21 cellular contexts compared by ENCODE assay signal in the genomic region with DNA sequence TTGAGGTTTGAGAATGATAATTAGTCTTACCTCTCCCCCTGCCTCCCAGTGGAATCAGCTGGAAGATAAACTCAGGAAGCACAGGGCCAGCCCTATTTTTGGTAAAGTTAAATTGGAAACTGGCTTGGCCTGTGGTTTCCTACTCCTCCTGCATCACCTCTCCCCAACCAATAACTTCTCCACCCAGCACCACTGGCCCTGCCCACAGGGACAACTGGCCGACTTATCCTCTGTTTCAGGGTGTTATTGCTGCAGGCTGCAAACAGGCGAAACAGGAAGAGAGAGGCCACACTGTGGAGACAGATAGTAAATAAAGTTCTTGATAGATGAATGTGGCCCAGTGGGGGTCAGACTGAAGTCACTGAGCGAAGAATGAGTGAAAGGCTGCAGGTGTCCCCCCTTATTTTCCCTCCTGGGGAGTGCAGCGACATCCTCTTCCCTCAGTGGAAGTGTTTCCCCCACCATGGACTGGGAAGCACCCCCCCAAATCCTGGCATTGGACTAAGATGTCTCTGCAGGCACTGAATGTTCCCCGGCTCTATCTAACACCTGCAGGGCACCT. TPM values are rescaled to one million over a fixed set of nuclear protein-coding genes. Genes with fewer than 3 reads are reported as not detected.
DNase-seq lines count a peak whose midpoint lies in the region; ATAC-seq and TF ChIP-seq lines count a peak whose summit lies in the region.
"Had no signal": no experiment of that assay in that cellular context is flagged by ENCODE, and none has a peak within 500 bp of the region (broad histone marks: within the 10 kb centered on the region; RNA-seq: fewer than 3 reads in every experiment).

No MANE protein-coding gene starts in this region.

- CTCF ChIA-PET in naive thymus-derived CD4-positive, alpha-beta T cell (lab: Charles Lee) = no interaction called here

- peaks cover 15% of the 10 kb centered on the region for H3K4me1 Mint-ChIP-seq in T-helper 1 cell treated with Interleukin-12 subunit alpha and Interleukin-12 subunit beta and Interleukin-4 antibody, amounts not matched to agents 30 μg/mL and 1 μg/mL, for 36 hours (ENCODE audit: low read depth)
- peaks cover 16% of the 10 kb centered on the region for H3K4me1 Mint-ChIP-seq in GM23338
- H3K4me1 Mint-ChIP-seq in central memory CD8-positive, alpha-beta T cell = no peaks in the 10 kb centered on the region
- H3K4me1 Mint-ChIP-seq in naive thymus-derived CD4-positive, alpha-beta T cell = peaks cover 0 to 16% (median 0%) of the 10 kb centered on the region in 7 donors

- H3F3A ChIP-seq in GM23338 (replicated peaks; ENCODE audit: low read depth) = no peaks in the 10 kb centered on the region

- H3K36me3 Mint-ChIP-seq in T-helper 1 cell treated with Interleukin-12 subunit alpha and Interleukin-12 subunit beta and Interleukin-4 antibody, amounts not matched to agents 30 μg/mL and 1 μg/mL, for 36 hours (ENCODE audit: low read depth) = peaks cover 9% of the 10 kb centered on the region
- peaks cover 19% of the 10 kb centered on the region for H3K36me3 Mint-ChIP-seq in GM23338 (ENCODE audit: low read depth)
- H3K36me3 Mint-ChIP-seq in central memory CD8-positive, alpha-beta T cell (ENCODE audit: insufficient read depth) = peaks cover 1% of the 10 kb centered on the region
- H3K36me3 Mint-ChIP-seq in naive thymus-derived CD4-positive, alpha-beta T cell = peaks cover 8 to 73% (median 29%) of the 10 kb centered on the region in 5 donors

- H3K27ac Mint-ChIP-seq in T-helper 1 cell treated with Interleukin-12 subunit alpha and Interleukin-12 subunit beta and Interleukin-4 antibody, amounts not matched to agents 30 μg/mL and 1 μg/mL, for 36 hours = peak overlapping the region; percentile 39
- no peak overlapping the region for H3K27ac Mint-ChIP-seq in GM23338
- peak overlapping the region; percentile 5 for H3K27ac Mint-ChIP-seq in central memory CD8-positive, alpha-beta T cell (ENCODE audit: low read depth)
- H3K27ac Mint-ChIP-seq in naive thymus-derived CD4-positive, alpha-beta T cell = peak overlapping the region in 1 of 9 donors; percentile 66
- H3K27ac Mint-ChIP-seq: HFFc6 had no signal

- no peak for TF ChIP-seq CTCF in GM23338 (conservative IDR thresholded peaks at IDR 0.05; ENCODE audit: low read depth in 2 of 2)

- intact Hi-C loops in naive thymus-derived CD4-positive, alpha-beta T cell (cut with micrococcal nuclease) = no loop called here

- no peaks in the 10 kb centered on the region for H3K27me3 Mint-ChIP-seq in T-helper 1 cell treated with Interleukin-12 subunit alpha and Interleukin-12 subunit beta and Interleukin-4 antibody, amounts not matched to agents 30 μg/mL and 1 μg/mL, for 36 hours (ENCODE audit: low read depth)
- peaks cover 15% of the 10 kb centered on the region for H3K27me3 Mint-ChIP-seq in GM23338 (ENCODE audit: insufficient read depth, low read depth, poor library complexity)
- H3K27me3 Mint-ChIP-seq in central memory CD8-positive, alpha-beta T cell = no peaks in the 10 kb centered on the region
- no peaks in the 10 kb centered on the region for H3K27me3 Mint-ChIP-seq in naive thymus-derived CD4-positive, alpha-beta T cell
- H3K27me3 Mint-ChIP-seq: CD4-positive, CD25-positive, alpha-beta regulatory T cell had no signal

- ATAC-seq in GM23338 = peak; percentile 32; the same call in 2 of the 3 replicates
- no peak for ATAC-seq in central memory CD8-positive, alpha-beta T cell (replicated peaks; ENCODE audit: extremely low read depth, poor library complexity, severe bottlenecking)
- ATAC-seq in naive thymus-derived CD4-positive, alpha-beta T cell = peak; percentile 52
- ATAC-seq in HG03442 (IDR thresholded peaks at IDR 0.05; ENCODE audit: unreplicated experiment) = no peak
- ATAC-seq in GM21447 (IDR thresholded peaks at IDR 0.05; ENCODE audit: unreplicated experiment) = no peak
- ATAC-seq: GM12878 had no signal

- no peaks in the 10 kb centered on the region for H3K79me2 ChIP-seq in GM23338 (replicated peaks; ENCODE audit: insufficient read depth)

- H3K9me3 Mint-ChIP-seq in T-helper 1 cell treated with Interleukin-12 subunit alpha and Interleukin-12 subunit beta and Interleukin-4 antibody, amounts not matched to agents 30 μg/mL and 1 μg/mL, for 36 hours = no peaks in the 10 kb centered on the region
- no peaks in the 10 kb centered on the region for H3K9me3 Mint-ChIP-seq in GM23338
- H3K9me3 Mint-ChIP-seq in central memory CD8-positive, alpha-beta T cell = no peaks in the 10 kb centered on the region
- no peaks in the 10 kb centered on the region for H3K9me3 Mint-ChIP-seq in naive thymus-derived CD4-positive, alpha-beta T cell
- H3K9me3 Mint-ChIP-seq: HFFc6 had no signal

- no peaks in the 10 kb centered on the region for H3K4me1 ChIP-seq in GM23338 (ENCODE audit: insufficient read depth)
- no peaks in the 10 kb centered on the region for H3K4me1 ChIP-seq in naive thymus-derived CD4-positive, alpha-beta T cell (ENCODE audit: control insufficient read depth in 2 of 2, insufficient read depth in 2 of 2, low read length in 2 of 2)
- H3K4me1 ChIP-seq: ascending aorta, colonic mucosa had no signal

- H4K20me1 ChIP-seq in GM23338 (replicated peaks; ENCODE audit: insufficient read depth) = no peaks in the 10 kb centered on the region; the same call in none of the 2 replicates

- no peaks in the 10 kb centered on the region for H3K9me2 ChIP-seq in GM23338 (ENCODE audit: insufficient read depth)

- no peak overlapping the region for H3K4me3 Mint-ChIP-seq in T-helper 1 cell treated with Interleukin-12 subunit alpha and Interleukin-12 subunit beta and Interleukin-4 antibody, amounts not matched to agents 30 μg/mL and 1 μg/mL, for 36 hours
- H3K4me3 Mint-ChIP-seq in GM23338 = no peak overlapping the region
- no peak overlapping the region for H3K4me3 Mint-ChIP-seq in central memory CD8-positive, alpha-beta T cell
- H3K4me3 Mint-ChIP-seq in naive thymus-derived CD4-positive, alpha-beta T cell = no peak overlapping the region
- H3K4me3 Mint-ChIP-seq: CD4-positive, CD25-positive, alpha-beta regulatory T cell; HFFc6 had no signal

- H3K9me3 ChIP-seq in naive thymus-derived CD4-positive, alpha-beta T cell (ENCODE audit: control insufficient read depth in 2 of 3, low read length in 3 of 3) = no peaks in the 10 kb centered on the region
- H3K9me3 ChIP-seq: ascending aorta, colonic mucosa had no signal

- POLR2A ChIA-PET in naive thymus-derived CD4-positive, alpha-beta T cell (lab: Charles Lee) = no interaction called here

- H3K27ac ChIP-seq in GM23338 (ENCODE audit: low read depth) = no peak overlapping the region
- H3K27ac ChIP-seq in naive thymus-derived CD4-positive, alpha-beta T cell (ENCODE audit: low read depth, low read length) = no peak overlapping the region
- H3K27ac ChIP-seq: ascending aorta, colonic mucosa, epithelial cell of prostate, skin epidermis had no signal

- peaks cover 10% of the 10 kb centered on the region; the same call in 1 of the 2 replicates for H3K36me3 ChIP-seq in GM23338 (ENCODE audit: insufficient read depth)
- H3K36me3 ChIP-seq in naive thymus-derived CD4-positive, alpha-beta T cell (ENCODE audit: control insufficient read depth in 2 of 3, insufficient read depth in 3 of 3, low read length in 3 of 3) = peaks cover 0 to 19% (median 0%) of the 10 kb centered on the region in 3 experiments

- H3K4me2 ChIP-seq in GM23338 = no peak overlapping the region

- no peaks in the 10 kb centered on the region for H3K27me3 ChIP-seq in GM23338 (ENCODE audit: insufficient read depth)
- no peaks in the 10 kb centered on the region for H3K27me3 ChIP-seq in naive thymus-derived CD4-positive, alpha-beta T cell (ENCODE audit: control insufficient read depth in 2 of 2, insufficient read depth in 2 of 2, low read length in 2 of 2)
- H3K27me3 ChIP-seq: ascending aorta, colonic mucosa had no signal

- no peak overlapping the region for H2AFZ ChIP-seq in GM23338

- H3K4me3 ChIP-seq in GM23338 = no peak overlapping the region
- no peak overlapping the region for H3K4me3 ChIP-seq in naive thymus-derived CD4-positive, alpha-beta T cell (ENCODE audit: low read length)
- H3K4me3 ChIP-seq: ascending aorta, colonic mucosa, GM12878, skin epidermis had no signal

- DNase-seq in T-helper 1 cell (no peak), GM23338 (ENCODE audit: low spot score) (no peak), NCI-H524 treated with DMSO at 0.1 percent for 48 hours (lab: John Stamatoyannopoulos, UW) (no peak)
- no peak for DNase-seq in central memory CD8-positive, alpha-beta T cell (ENCODE audit: low spot score in 2 of 2)
- no peak for DNase-seq in naive thymus-derived CD4-positive, alpha-beta T cell
- DNase-seq: activated effector memory CD4-positive, alpha-beta T cell treated with Interleukin-2 at 50 U/mL for 16 hours; colonic mucosa; EL; HFFc6; NCI-H1436; NCI-H446; occipital lobe; trophoblast cell had no signal

TF ChIP-seq in GM23338, 12 proteins besides CTCF, POLR2A, EP300 and RAD21 (continues in another document):
- no peak for TF ChIP-seq JUNB (IDR thresholded peaks at IDR 0.05; ENCODE audit: unreplicated experiment)
- TF ChIP-seq ZNF331 (CRISPR knock-in tag; IDR thresholded peaks at IDR 0.05; ENCODE audit: low read depth) = no peak
- no peak for TF ChIP-seq NANOG (IDR thresholded peaks at IDR 0.05; ENCODE audit: borderline replicate concordance)
- no peak for TF ChIP-seq EZH2phosphoT487 (IDR thresholded peaks at IDR 0.05; ENCODE audit: unreplicated experiment)

RNA-seq across cellular contexts. Expression of a gene that starts 47.1 kb away (rescaled TPM):
- total RNA-seq in GM23338 (2014; rRNA removed; shearing (Covaris generic)) = 26.4 and 28.1 TPM in 2 replicates
- polyA plus RNA-seq in GM23338 (2016; fragmentation: Nextera tagmentation; extraction: Ambion mirVana) = 22.9 and 23.2 TPM in 2 replicates
- 10 to 100 TPM in 1 of 5 experiments, 1 to 10 TPM in 4; 4.0 to 21.7 (median 6.3) TPM for total RNA-seq in naive thymus-derived CD4-positive, alpha-beta T cell
- 1 to 10 TPM; 3.4 to 5.3 TPM for polyA plus RNA-seq in naive thymus-derived CD4-positive, alpha-beta T cell

Comparison
In these comparisons a context has a peak if more than half of its experiments do, and no peak if none do; other contexts are left out.
1. ATAC-seq: peak in GM23338 (single experiment) and naive thymus-derived CD4-positive, alpha-beta T cell (single experiment); none in central memory CD8-positive, alpha-beta T cell (single experiment), HG03442 (single experiment) and GM21447 (single experiment).